Comparison of ENCODE assay signal across 17 cellular contexts in the genomic region with DNA sequence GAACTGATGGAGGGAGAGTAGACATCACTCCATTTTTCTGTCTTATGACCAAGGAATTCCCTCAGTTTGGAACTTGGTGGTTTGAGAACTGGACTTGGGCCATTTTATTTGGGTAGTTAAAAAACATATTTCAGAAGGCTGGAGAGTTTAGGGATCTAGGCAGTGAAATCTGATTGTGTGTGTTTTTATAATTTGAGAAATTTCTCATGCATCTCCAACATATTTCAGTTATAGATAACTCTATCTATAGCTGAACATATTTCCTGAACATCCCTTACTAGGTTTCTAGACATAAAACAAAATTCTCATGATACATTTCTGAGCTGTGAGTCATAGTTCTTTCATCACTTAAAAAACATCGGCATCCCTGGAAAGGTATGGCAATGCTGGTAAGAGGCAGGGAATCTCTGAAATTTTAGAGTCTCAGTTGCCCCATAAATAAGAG.
A peak's percentile ranks its signal among the peaks of the same experiment; 100 is the strongest.
DNase-seq lines count a peak whose midpoint lies in the region; ATAC-seq, FAIRE-seq and TF ChIP-seq lines count a peak whose summit lies in the region.
"Had no signal": no experiment of that assay in that cellular context is flagged by ENCODE, and none has a peak within 500 bp of the region (broad histone marks: within the 10 kb centered on the region; RNA-seq: fewer than 3 reads in every experiment).

No MANE protein-coding gene starts in this region.

- no peak overlapping the region for H3K27ac ChIP-seq in astrocyte (ENCODE audit: low read depth, low read length)
- H3K27ac ChIP-seq in foreskin keratinocyte = no peak overlapping the region
- H3K27ac ChIP-seq: skin epidermis had no signal

- TF ChIP-seq CTCF in astrocyte (IDR thresholded peaks at IDR 0.05; ENCODE audit: insufficient read depth, low read depth, low read length) (no peak), foreskin keratinocyte (conservative IDR thresholded peaks at IDR 0.05) (no peak)

- H3K4me3 Mint-ChIP-seq in astrocyte (ENCODE audit: unreplicated experiment) = no peak overlapping the region
- H3K4me3 Mint-ChIP-seq: T-helper 17 cell had no signal

- ATAC-seq in foreskin keratinocyte = peak; percentile 44
- ATAC-seq: T-helper 17 cell had no signal

- no peak overlapping the region for H3K27ac Mint-ChIP-seq in astrocyte (ENCODE audit: unreplicated experiment)
- H3K27ac Mint-ChIP-seq: T-helper 17 cell had no signal

- peak; percentile 83 for DNase-seq in COLO829 (ENCODE audit: low spot score)
- DNase-seq in LHCN-M2 (ENCODE audit: low read depth) = peak; percentile 68
- peak; percentile 72 for DNase-seq in astrocyte (ENCODE audit: low read depth)
- DNase-seq in foreskin keratinocyte = peak; percentile 36 to 61
- no peak for DNase-seq in ureter (ENCODE audit: low spot score)
- no peak for DNase-seq in COR-L47 (lab: John Stamatoyannopoulos, UW)
- DNase-seq in NOMO-1 treated with DMSO at 0.1 percent for 48 hours (lab: John Stamatoyannopoulos, UW; ENCODE audit: unreplicated experiment) = no peak
- DNase-seq in central memory CD4-positive, alpha-beta T cell = no peak
- DNase-seq: activated CD4-positive, alpha-beta T cell treated with anti-CD3 and anti-CD28 coated beads for 4 hours; aorta; effector CD8-positive, alpha-beta T cell; islet precursor cell; Kasumi-1; NCI-H2029; NCI-H69; T-helper 17 cell had no signal

- no peaks in the 10 kb centered on the region for H3K36me3 ChIP-seq in astrocyte (ENCODE audit: insufficient read depth, low read length)

- H3K27me3 Mint-ChIP-seq in astrocyte (ENCODE audit: low read depth, unreplicated experiment) = no peaks in the 10 kb centered on the region

- H3K4me1 Mint-ChIP-seq in astrocyte (ENCODE audit: low read depth, unreplicated experiment) = peaks cover 9% of the 10 kb centered on the region
- H3K4me1 Mint-ChIP-seq: T-helper 17 cell had no signal

- H4K20me1 ChIP-seq in astrocyte (ENCODE audit: insufficient read depth, low read length) = no peaks in the 10 kb centered on the region

- no peaks in the 10 kb centered on the region for H3K9me3 Mint-ChIP-seq in astrocyte (ENCODE audit: unreplicated experiment)

- H2AFZ ChIP-seq in astrocyte (ENCODE audit: low read depth, low read length) = no peak overlapping the region

- H3K9ac ChIP-seq in astrocyte (ENCODE audit: low read length) = no peak overlapping the region

- no peaks in the 10 kb centered on the region for H3K27me3 ChIP-seq in astrocyte (ENCODE audit: insufficient read depth, low read length)
- peaks cover 27% of the 10 kb centered on the region for H3K27me3 ChIP-seq in foreskin keratinocyte

- no peaks in the 10 kb centered on the region for H3K79me2 ChIP-seq in astrocyte (ENCODE audit: insufficient read depth, low read length)

- H3K4me3 ChIP-seq in astrocyte (ENCODE audit: insufficient read depth, low read depth, low read length) = no peak overlapping the region
- H3K4me3 ChIP-seq: skin epidermis had no signal

- no peak overlapping the region for H3K4me2 ChIP-seq in astrocyte (ENCODE audit: low read length)

- peaks cover 4% of the 10 kb centered on the region for H3K4me1 ChIP-seq in astrocyte (ENCODE audit: insufficient read depth, low read length)
- no peaks in the 10 kb centered on the region for H3K4me1 ChIP-seq in foreskin keratinocyte

- peaks cover 2% of the 10 kb centered on the region for H3K36me3 Mint-ChIP-seq in astrocyte (ENCODE audit: low read depth, unreplicated experiment)

- FAIRE-seq in astrocyte (lab: Jason Lieb, UNC) = no peak

- H3K9me3 ChIP-seq in astrocyte (ENCODE audit: insufficient read depth, low read depth, low read length) = no peaks in the 10 kb centered on the region

Comparison
In these comparisons a context has a peak if more than half of its experiments do, and no peak if none do; other contexts are left out.
1. DNase-seq: peak in COLO829 (single experiment), LHCN-M2 (single experiment), astrocyte (single experiment) and foreskin keratinocyte (2 of 2); none in ureter (single experiment), COR-L47 (single experiment), NOMO-1 treated with DMSO at 0.1 percent for 48 hours (single experiment) and central memory CD4-positive, alpha-beta T cell (single experiment).